ENCODE assay signal across 21 cellular contexts in the genomic region with DNA sequence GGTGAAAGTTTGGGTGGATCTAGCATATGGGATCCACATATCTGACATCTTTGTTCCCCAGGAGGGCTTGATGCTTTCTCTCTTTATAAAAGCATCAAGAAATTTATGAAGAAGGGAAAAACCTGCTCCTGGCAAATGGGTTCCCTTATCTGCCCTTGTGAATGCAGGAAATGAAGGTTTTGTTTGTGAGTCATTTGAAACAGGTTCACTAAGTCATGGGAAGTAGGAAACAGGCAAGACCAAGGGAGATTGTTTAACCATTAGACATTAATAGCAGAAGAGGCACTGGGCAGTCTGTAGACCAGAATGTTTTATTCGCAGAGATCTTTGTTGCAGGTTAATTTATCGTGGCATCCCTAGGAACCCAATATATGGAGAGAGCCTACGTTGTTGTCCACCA.
"Had no signal": no experiment of that assay in that cellular context is flagged by ENCODE, and none has a peak within 500 bp of the region (broad histone marks: within the 10 kb centered on the region; RNA-seq: fewer than 3 reads in every experiment).

No MANE protein-coding gene starts in this region.

- H3K9me3 Mint-ChIP-seq: nephron progenitor cell had no signal

- H3K4me3 Mint-ChIP-seq: naive thymus-derived CD4-positive, alpha-beta T cell; nephron progenitor cell had no signal

- H3K36me3 ChIP-seq: colonic mucosa, esophagus muscularis mucosa, spleen, stomach, thoracic aorta, transverse colon had no signal

- H3K27me3 ChIP-seq: colonic mucosa, esophagus muscularis mucosa, hepatocyte, spleen, stomach, transverse colon had no signal

- H3K4me1 ChIP-seq: colonic mucosa, esophagus muscularis mucosa, psoas muscle, spleen, stomach, transverse colon had no signal

- H3K36me3 Mint-ChIP-seq: naive thymus-derived CD4-positive, alpha-beta T cell had no signal

- H3K27me3 Mint-ChIP-seq: naive thymus-derived CD4-positive, alpha-beta T cell had no signal

- FAIRE-seq: kidney had no signal

- H3K9me3 ChIP-seq: colonic mucosa, esophagus muscularis mucosa, psoas muscle, spleen, stomach, thoracic aorta, transverse colon had no signal

- H3K27ac Mint-ChIP-seq: naive thymus-derived CD4-positive, alpha-beta T cell; nephron progenitor cell had no signal

- H3K4me1 Mint-ChIP-seq: naive thymus-derived CD4-positive, alpha-beta T cell; nephron progenitor cell had no signal

- DNase-seq: colonic mucosa; dermis blood vessel endothelial cell; foreskin fibroblast; head of caudate nucleus; kidney; left colon; left ventricle myocardium superior; mesendoderm; naive thymus-derived CD4-positive, alpha-beta T cell; nephron progenitor cell; psoas muscle; spleen; stimulated activated naive CD4-positive, alpha-beta T cell; stomach; substantia nigra; transverse colon had no signal

- H3K27ac ChIP-seq: colonic mucosa, esophagus muscularis mucosa, hepatocyte, psoas muscle, spleen, stomach, thoracic aorta, transverse colon had no signal

- ATAC-seq: left colon; left ventricle myocardium superior; naive thymus-derived CD4-positive, alpha-beta T cell; psoas muscle; sciatic nerve had no signal

- H3K4me3 ChIP-seq: colonic mucosa, esophagus muscularis mucosa, hepatocyte, lung, psoas muscle, spleen, stomach, thoracic aorta, transverse colon had no signal
